15 cellular contexts compared by ENCODE assay signal in genomic region chr6:53928641-53929339, GRCh38.
DNase-seq lines count a peak whose midpoint lies in the region; ATAC-seq and TF ChIP-seq lines count a peak whose summit lies in the region.
"Had no signal": no experiment of that assay in that cellular context is flagged by ENCODE, and none has a peak within 500 bp of the region (broad histone marks: within the 10 kb centered on the region; RNA-seq: fewer than 3 reads in every experiment).

No MANE protein-coding gene starts in this region.

- H3K27me3 ChIP-seq in RWPE2 (ENCODE audit: insufficient read depth, poor library complexity, severe bottlenecking) = no peaks in the 10 kb centered on the region
- H3K27me3 ChIP-seq: SJSA1 had no signal

- DNase-seq in EH (ENCODE audit: low read depth) (peak; percentile 30), RWPE2 (ENCODE audit: low spot score) (no peak), left ventricle myocardium superior (no peak), epidermal melanocyte (ENCODE audit: insufficient read length, low spot score) (no peak)
- no peak for DNase-seq in activated CD4-positive, alpha-beta T cell treated with anti-CD3 and anti-CD28 coated beads, Interleukin-2, amount 50 U/mL, for 4 hours
- DNase-seq: GF-D8; H9; MV-4-11; NCI-H524; stimulated activated CD4-positive, alpha-beta T cell treated with anti-CD3 and anti-CD28 coated beads, Interleukin-4, amount 100 ng/mL, for 24 hours had no signal

- TF ChIP-seq CTCF in 22Rv1 (IDR thresholded peaks at IDR 0.05) (no peak), RWPE2 (IDR thresholded peaks at IDR 0.05; ENCODE audit: poor library complexity, severe bottlenecking) (no peak)

- peaks cover 31% of the 10 kb centered on the region for H3K4me1 ChIP-seq in RWPE2 (ENCODE audit: insufficient read depth, poor library complexity, severe bottlenecking)

- no peaks in the 10 kb centered on the region for H3K9me3 ChIP-seq in RWPE2 (ENCODE audit: severe bottlenecking)
- H3K9me3 ChIP-seq: SJSA1 had no signal

- intact Hi-C loops in left ventricle myocardium superior (cut with micrococcal nuclease) = no loop called here

- H3K27ac ChIP-seq in 22Rv1 = peak overlapping the region; percentile 13; the same call in 1 of the 2 replicates
- H3K27ac ChIP-seq in RWPE2 (ENCODE audit: poor library complexity, severe bottlenecking) = peak overlapping the region; percentile 73
- H3K27ac ChIP-seq: SJSA1 had no signal

- ATAC-seq in RWPE2 (ENCODE audit: low read depth) = peak; percentile 59
- ATAC-seq in left ventricle myocardium superior = peak; percentile 69
- ATAC-seq in HG02870 (IDR thresholded peaks at IDR 0.05; ENCODE audit: unreplicated experiment) = no peak
- ATAC-seq in HG02970 (IDR thresholded peaks at IDR 0.05; ENCODE audit: low FRiP score, unreplicated experiment) = no peak
- ATAC-seq: stimulated activated memory B cell treated with anti-CD40 and anti-IgM and Interleukin-4, amounts not matched to agents 10 μg/mL and 1 μg/mL and 100 μg/mL, for 72 hours had no signal

- H3K4me3 ChIP-seq in RWPE2 (ENCODE audit: severe bottlenecking) = no peak overlapping the region
- H3K4me3 ChIP-seq: SJSA1 had no signal

- H3K36me3 ChIP-seq in RWPE2 (ENCODE audit: low read depth) = no peaks in the 10 kb centered on the region
- H3K36me3 ChIP-seq: SJSA1 had no signal

Comparison
In these comparisons a context has a peak if more than half of its experiments do, and no peak if none do; other contexts are left out.
1. ATAC-seq: peak in RWPE2 (single experiment) and left ventricle myocardium superior (single experiment); none in HG02870 (single experiment) and HG02970 (single experiment).